In genomic region chr22:46432164-46433068, GRCh38 we compare ENCODE assay signal across 9 cellular contexts.
A peak's percentile ranks its signal among the peaks of the same experiment; 100 is the strongest.
DNase-seq lines count a peak whose midpoint lies in the region; ATAC-seq, FAIRE-seq and TF ChIP-seq lines count a peak whose summit lies in the region.
"Had no signal": no experiment of that assay in that cellular context is flagged by ENCODE, and none has a peak within 500 bp of the region (broad histone marks: within the 10 kb centered on the region; RNA-seq: fewer than 3 reads in every experiment).

No MANE protein-coding gene starts in this region.

- DNase-seq in CD4-positive, CD25-positive, alpha-beta regulatory T cell, result peak; percentile 10 to 89 (median 58)
- DNase-seq in MV-4-11 (lab: John Stamatoyannopoulos, UW), result peak; percentile 5
- DNase-seq in activated naive CD8-positive, alpha-beta T cell treated with anti-CD3 and anti-CD28 coated beads, Interleukin-2, amount 50 U/mL, for 16 hours (ENCODE audit: low read depth, low spot score), result peak; percentile 16
- DNase-seq in nephron progenitor cell, result no peak
- no peak for DNase-seq in H4 (ENCODE audit: low spot score)
- DNase-seq in frontal cortex (ENCODE audit: low spot score in 2 of 2), result no peak
- DNase-seq in testis, result no peak
- DNase-seq: KG1 had no signal

- intact Hi-C loops in testis (cut with DNase I; ENCODE audit: low total_unique reads), result no loop called here

- H3K27me3 ChIP-seq in CD4-positive, CD25-positive, alpha-beta regulatory T cell (ENCODE audit: control insufficient read depth, insufficient read depth, low read length), result no peaks in the 10 kb centered on the region
- no peaks in the 10 kb centered on the region for H3K27me3 ChIP-seq in testis

- no peaks in the 10 kb centered on the region for H3K9me3 ChIP-seq in CD4-positive, CD25-positive, alpha-beta regulatory T cell (ENCODE audit: control insufficient read depth in 2 of 2, low read length in 2 of 2)
- no peaks in the 10 kb centered on the region for H3K9me3 ChIP-seq in testis

- no peak for FAIRE-seq in frontal cortex (lab: Jason Lieb, UNC)

- peak overlapping the region; percentile 69 to 94 (median 92) for H3K4me3 Mint-ChIP-seq in CD4-positive, CD25-positive, alpha-beta regulatory T cell
- H3K4me3 Mint-ChIP-seq in nephron progenitor cell, result no peak overlapping the region

- H3K27ac ChIP-seq in CD4-positive, CD25-positive, alpha-beta regulatory T cell (ENCODE audit: insufficient read depth, low read length, poor library complexity, severe bottlenecking), result no peak overlapping the region
- no peak overlapping the region for H3K27ac ChIP-seq in testis

- H3K4me1 ChIP-seq in CD4-positive, CD25-positive, alpha-beta regulatory T cell (ENCODE audit: control insufficient read depth, insufficient read depth, low read length, poor library complexity, severe bottlenecking), result peaks cover 11% of the 10 kb centered on the region
- H3K4me1 ChIP-seq in testis, result no peaks in the 10 kb centered on the region

- peak; percentile 65 to 77 for ATAC-seq in CD4-positive, CD25-positive, alpha-beta regulatory T cell (ENCODE audit: low read depth in 2 of 2)
- no peak for ATAC-seq in HG02981 (IDR thresholded peaks at IDR 0.05; ENCODE audit: unreplicated experiment)

- H3K4me3 ChIP-seq in CD4-positive, CD25-positive, alpha-beta regulatory T cell (ENCODE audit: low read depth, low read length), result peak overlapping the region; percentile 81
- H3K4me3 ChIP-seq in testis, result no peak overlapping the region

- peaks cover 0 to 2% (median 0%) of the 10 kb centered on the region in 7 donors for H3K9me3 Mint-ChIP-seq in CD4-positive, CD25-positive, alpha-beta regulatory T cell
- no peaks in the 10 kb centered on the region for H3K9me3 Mint-ChIP-seq in nephron progenitor cell

- TF ChIP-seq CTCF in nephron progenitor cell (IDR thresholded peaks at IDR 0.05) (no peak), testis (IDR thresholded peaks at IDR 0.05) (no peak)

- H3K36me3 ChIP-seq in CD4-positive, CD25-positive, alpha-beta regulatory T cell (ENCODE audit: control insufficient read depth, insufficient read depth, low read length), result no peaks in the 10 kb centered on the region
- no peaks in the 10 kb centered on the region for H3K36me3 ChIP-seq in testis (ENCODE audit: low read depth, missing control alignments)

- TF ChIP-seq POLR2A in testis (IDR thresholded peaks at IDR 0.05), result no peak

- 71 to 73% methylated on average over 20 to 25 of the region's 25 CpGs for WGBS in testis, 2 donors

- H3K4me1 Mint-ChIP-seq in CD4-positive, CD25-positive, alpha-beta regulatory T cell, result peaks cover 4 to 21% (median 6%) of the 10 kb centered on the region in 4 donors
- peaks cover 31% of the 10 kb centered on the region for H3K4me1 Mint-ChIP-seq in nephron progenitor cell

- H3K27me3 Mint-ChIP-seq in CD4-positive, CD25-positive, alpha-beta regulatory T cell, result no peaks in the 10 kb centered on the region
- H3K27me3 Mint-ChIP-seq in nephron progenitor cell (ENCODE audit: low read depth, poor library complexity), result no peaks in the 10 kb centered on the region

- H3K36me3 Mint-ChIP-seq in CD4-positive, CD25-positive, alpha-beta regulatory T cell, result peaks cover 3% of the 10 kb centered on the region
- peaks cover 4% of the 10 kb centered on the region for H3K36me3 Mint-ChIP-seq in nephron progenitor cell (ENCODE audit: low read depth)

- peak overlapping the region; percentile 95 to 99 (median 96) for H3K27ac Mint-ChIP-seq in CD4-positive, CD25-positive, alpha-beta regulatory T cell
- peak overlapping the region; percentile 45 for H3K27ac Mint-ChIP-seq in nephron progenitor cell

Comparison
In these comparisons a context has a peak if more than half of its experiments do, and no peak if none do; other contexts are left out.
1. DNase-seq: peak in CD4-positive, CD25-positive, alpha-beta regulatory T cell (3 of 3), MV-4-11 (single experiment) and activated naive CD8-positive, alpha-beta T cell treated with anti-CD3 and anti-CD28 coated beads, Interleukin-2, amount 50 U/mL, for 16 hours (single experiment); none in nephron progenitor cell (single experiment), H4 (single experiment), frontal cortex (0 of 2) and testis (single experiment).